ENCODE assay signal across 13 cellular contexts in genomic region chr2:143132360-143132759, GRCh38. TPM values are rescaled to one million over a fixed set of nuclear protein-coding genes. Genes with fewer than 3 reads are reported as not detected.
DNase-seq lines count a peak whose midpoint lies in the region; ATAC-seq, FAIRE-seq and TF ChIP-seq lines count a peak whose summit lies in the region.
"Had no signal": no experiment of that assay in that cellular context is flagged by ENCODE, and none has a peak within 500 bp of the region (broad histone marks: within the 10 kb centered on the region; RNA-seq: fewer than 3 reads in every experiment).

No MANE protein-coding gene starts in this region.

- peaks cover 0 to 1% (median 0%) of the 10 kb centered on the region in 3 donors for H3K9me3 Mint-ChIP-seq in IgD-negative memory B cell
- peaks cover 3% of the 10 kb centered on the region for H3K9me3 Mint-ChIP-seq in activated naive CD4-positive, alpha-beta T cell treated with anti-CD3 and anti-CD28 coated beads for 36 hours

- H3K9me3 ChIP-seq in A673 (ENCODE audit: low read depth, low read length, poor library complexity, severe bottlenecking) (no peaks in the 10 kb centered on the region), uterus (no peaks in the 10 kb centered on the region)

- intact Hi-C loops in A673 (cut with micrococcal nuclease; ENCODE audit: unreplicated experiment) (no loop called here), uterus (cut with DNase I; ENCODE audit: low total_unique reads) (no loop called here)
- intact Hi-C loops in activated naive CD4-positive, alpha-beta T cell treated with anti-CD3 and anti-CD28 coated beads for 36 hours (cut with micrococcal nuclease): loop anchor here (1.0 kb wide), 1 partner anchor 8 kb away; no protein-coding TSS in a partner anchor

- no TSS peak for BruUV-seq in A673 (replicated peaks; lab: Mats Ljungman, UMichigan)

- H3K27me3 ChIP-seq in A673 (replicated peaks; ENCODE audit: insufficient read depth, low read depth, low read length, poor library complexity) (no peaks in the 10 kb centered on the region), uterus (no peaks in the 10 kb centered on the region)
- H3K27me3 ChIP-seq: heart right ventricle had no signal

- no peaks in the 10 kb centered on the region for H3K27me3 Mint-ChIP-seq in IgD-negative memory B cell
- no peaks in the 10 kb centered on the region for H3K27me3 Mint-ChIP-seq in activated naive CD4-positive, alpha-beta T cell treated with anti-CD3 and anti-CD28 coated beads for 36 hours (ENCODE audit: low read depth)

- H3K4me3 ChIP-seq in A673 (ENCODE audit: low read depth, low read length, poor library complexity, severe bottlenecking) (no peak overlapping the region), uterus (no peak overlapping the region)

- H3K4me1 Mint-ChIP-seq in IgD-negative memory B cell: peaks cover 45 to 57% (median 51%) of the 10 kb centered on the region in 3 donors
- H3K4me1 Mint-ChIP-seq in activated naive CD4-positive, alpha-beta T cell treated with anti-CD3 and anti-CD28 coated beads for 36 hours (ENCODE audit: low read depth): peaks cover 53% of the 10 kb centered on the region

- peak overlapping the region in 1 of 3 donors; percentile 75 for H3K27ac Mint-ChIP-seq in IgD-negative memory B cell
- peak overlapping the region; percentile 100 for H3K27ac Mint-ChIP-seq in activated naive CD4-positive, alpha-beta T cell treated with anti-CD3 and anti-CD28 coated beads for 36 hours

- CTCF ChIA-PET in A673 (lab: Charles Lee): no interaction called here
- CTCF ChIA-PET in activated naive CD4-positive, alpha-beta T cell treated with anti-CD3 and anti-CD28 coated beads for 36 hours (lab: Charles Lee): interaction anchor here (0.7 to 4.0 kb wide), 11 partner anchors 10 to 126 kb away, joined by 3 to 21 read pairs (median 4); no protein-coding TSS in a partner anchor

- peak; percentile 23 for ATAC-seq in GM18511 (IDR thresholded peaks at IDR 0.05; ENCODE audit: unreplicated experiment)
- no peak for ATAC-seq in HG03097 (IDR thresholded peaks at IDR 0.05; ENCODE audit: low FRiP score, unreplicated experiment)
- ATAC-seq: heart right ventricle had no signal

- no peaks in the 10 kb centered on the region for H3K36me3 ChIP-seq in A673 (ENCODE audit: insufficient read depth, low read length, poor library complexity, severe bottlenecking)
- no peaks in the 10 kb centered on the region for H3K36me3 ChIP-seq in uterus
- H3K36me3 ChIP-seq: heart right ventricle had no signal

- no peak for TF ChIP-seq POLR2A in uterus (IDR thresholded peaks at IDR 0.05)

- POLR2A ChIA-PET in A673 (lab: Charles Lee; ENCODE audit: low non-redundant PET): no interaction called here

- H3K4me3 Mint-ChIP-seq in IgD-negative memory B cell: peak overlapping the region; percentile 48 to 76 (median 58)
- H3K4me3 Mint-ChIP-seq in activated naive CD4-positive, alpha-beta T cell treated with anti-CD3 and anti-CD28 coated beads for 36 hours: peak overlapping the region; percentile 72

- no peak for FAIRE-seq in D721Med (lab: Jason Lieb, UNC)

- H3K4me1 ChIP-seq in A673 (ENCODE audit: insufficient read depth, low read length, poor library complexity, severe bottlenecking) (no peaks in the 10 kb centered on the region), uterus (no peaks in the 10 kb centered on the region)

- DNase-seq in A673 (ENCODE audit: low spot score) (peak; percentile 9), uterus (no peak), D721Med (ENCODE audit: insufficient read length, low spot score) (no peak), LoVo (ENCODE audit: low spot score) (no peak)
- peak; percentile 63 for DNase-seq in activated naive CD4-positive, alpha-beta T cell treated with anti-CD3 and anti-CD28 coated beads for 36 hours
- DNase-seq: C1 segment of cervical spinal cord, caudate nucleus, heart right ventricle, NCI-H774 had no signal

- H3K27ac ChIP-seq in A673 (ENCODE audit: low read depth, low read length, poor library complexity, severe bottlenecking) (no peak overlapping the region), uterus (no peak overlapping the region)

- H3K36me3 Mint-ChIP-seq in IgD-negative memory B cell: peaks cover 7% of the 10 kb centered on the region
- peaks cover 18% of the 10 kb centered on the region for H3K36me3 Mint-ChIP-seq in activated naive CD4-positive, alpha-beta T cell treated with anti-CD3 and anti-CD28 coated beads for 36 hours (ENCODE audit: low read depth)

- no peak for TF ChIP-seq CTCF in A673 (conservative IDR thresholded peaks at IDR 0.05; ENCODE audit: low read depth, low read length)
- no peak for TF ChIP-seq CTCF in uterus (IDR thresholded peaks at IDR 0.05)
- TF ChIP-seq CTCF in D721Med (IDR thresholded peaks at IDR 0.05; ENCODE audit: insufficient read depth, missing control alignments): no peak

RNA-seq across cellular contexts. Expression of gene ARHGAP15, which starts 3.1 kb away (rescaled TPM):
- total RNA-seq in A673 (2021) (not detected in 2 replicates), uterus (10 to 100 TPM in 1 of 4 donors, 1 to 10 TPM in 2, under 1 TPM in 1; 0.88 to 28.4 (median 6.6) TPM)
- polyA plus RNA-seq in IgD-negative memory B cell: 190 TPM
- 10 to 100 TPM; 85.7 to 90.1 TPM for total RNA-seq in activated naive CD4-positive, alpha-beta T cell treated with anti-CD3 and anti-CD28 coated beads for 36 hours
- total RNA-seq: myocyte had no signal

Comparison
In these comparisons a context has a peak if more than half of its experiments do, and no peak if none do; other contexts are left out.
1. DNase-seq: peak in A673 (single experiment) and activated naive CD4-positive, alpha-beta T cell treated with anti-CD3 and anti-CD28 coated beads for 36 hours (single experiment); none in uterus (0 of 2), D721Med (single experiment) and LoVo (single experiment).